Comparison of ENCODE assay signal across 8 cellular contexts in the genomic region with DNA sequence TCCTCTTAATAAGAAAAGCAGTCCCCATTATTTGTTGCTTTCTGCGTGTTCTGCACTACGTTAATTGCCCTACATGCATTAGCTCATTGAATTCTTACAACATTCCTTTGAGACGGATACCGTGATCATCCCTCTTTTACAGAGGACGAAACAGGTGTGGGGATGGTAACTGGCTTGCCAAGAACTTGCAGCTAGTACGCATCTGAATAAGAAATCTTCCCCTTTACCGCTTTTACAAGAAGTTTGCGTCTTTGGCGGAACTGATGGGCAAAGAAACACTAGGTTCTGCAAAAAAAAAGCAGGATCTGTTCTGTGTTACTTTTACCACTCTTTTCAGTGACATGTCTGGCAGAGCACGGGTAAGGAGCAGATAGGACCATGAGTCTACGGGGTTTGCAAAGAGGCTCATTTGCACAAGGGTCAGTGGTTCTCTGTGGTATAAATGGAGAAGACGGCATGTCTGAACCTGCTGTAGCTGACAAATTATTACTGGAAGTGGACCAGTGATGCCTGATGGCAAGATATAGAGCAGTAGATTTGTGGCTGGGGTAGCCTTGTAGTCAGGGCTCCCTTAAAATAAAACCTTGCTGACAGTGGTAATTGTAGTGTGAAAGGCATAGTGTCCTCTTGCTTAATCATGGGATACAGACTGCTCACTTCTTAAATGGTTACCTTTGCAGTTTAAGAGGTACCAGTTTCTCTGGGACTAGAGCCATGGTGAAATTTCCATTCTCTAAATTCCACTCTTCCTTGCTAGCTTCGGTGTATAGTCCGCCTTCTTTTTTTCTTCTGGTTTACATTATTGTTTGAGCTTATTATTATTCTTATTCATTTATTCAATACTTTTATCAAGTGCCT. TPM values are rescaled to one million over a fixed set of nuclear protein-coding genes. Genes with fewer than 3 reads are reported as not detected.
DNase-seq lines count a peak whose midpoint lies in the region; ATAC-seq and TF ChIP-seq lines count a peak whose summit lies in the region.

No MANE protein-coding gene starts in this region.

- ATAC-seq in activated CD4-positive, CD25-positive, alpha-beta regulatory T cell treated with anti-CD3 and anti-CD28 coated beads, Interleukin-2, amount 50 U/mL, for 24 hours, result no peak

- H3K27me3 Mint-ChIP-seq in chondrocyte (ENCODE audit: low read depth), result no peaks in the 10 kb centered on the region

- TF ChIP-seq CTCF in GM13977 (IDR thresholded peaks at IDR 0.05; ENCODE audit: extremely low read depth, insufficient read depth, missing control alignments) (no peak), chondrocyte (IDR thresholded peaks at IDR 0.05) (no peak)

- DNase-seq in GM13977 (ENCODE audit: low spot score) (peak; percentile 42), NCI-H748 (lab: John Stamatoyannopoulos, UW; ENCODE audit: unreplicated experiment) (peak; percentile 28), chondrocyte (ENCODE audit: low spot score) (no peak), NCI-H2171 treated with DMSO at 0.1 percent for 48 hours (lab: John Stamatoyannopoulos, UW) (no peak), posterior vena cava (ENCODE audit: low spot score) (no peak), NCI-H82 treated with DMSO at 0.1 percent for 48 hours (lab: John Stamatoyannopoulos, UW; ENCODE audit: unreplicated experiment) (no peak)

- H3K27ac Mint-ChIP-seq in chondrocyte (ENCODE audit: unreplicated experiment), result peak overlapping the region; percentile 80

- peak overlapping the region; percentile 86 for H3K4me3 ChIP-seq in mononuclear cell (ENCODE audit: low read length)

- peaks cover 1% of the 10 kb centered on the region for H3K36me3 Mint-ChIP-seq in chondrocyte (ENCODE audit: low read depth)

- peak overlapping the region; percentile 98 for H3K4me3 Mint-ChIP-seq in chondrocyte (ENCODE audit: unreplicated experiment)

- intact Hi-C loops in posterior vena cava (cut with DNase I), result no loop called here

- in situ Hi-C loops in GM13977 (cut with MboI; ENCODE audit: low pct_unique_long_range_greater_than_20kb, low sequenced_read_pairs, unreplicated experiment), result no loop called here

- peaks cover 31% of the 10 kb centered on the region for H3K4me1 Mint-ChIP-seq in chondrocyte (ENCODE audit: low read depth)

- no peaks in the 10 kb centered on the region for H3K9me3 Mint-ChIP-seq in chondrocyte (ENCODE audit: low read depth)

- peaks cover 41% of the 10 kb centered on the region for H3K4me1 ChIP-seq in mononuclear cell (ENCODE audit: insufficient read depth, low read length)

- no peaks in the 10 kb centered on the region for H3K9me3 ChIP-seq in mononuclear cell (ENCODE audit: low read depth, low read length)

- no peaks in the 10 kb centered on the region for H3K27me3 ChIP-seq in mononuclear cell (ENCODE audit: insufficient read depth, low read length)

RNA-seq across cellular contexts. Expression of gene CCP110, which starts 1.4 kb away (rescaled TPM):
- total RNA-seq in chondrocyte (7.0 to 14.9 TPM (median 10.9 TPM) in 3 replicates), mononuclear cell (12.9 TPM), posterior vena cava (10 to 100 TPM; 16.1 to 19.2 TPM)

RNA-seq across cellular contexts. Expression of gene GDE1, which starts 3.2 kb away (rescaled TPM):
- total RNA-seq in chondrocyte, result 71.1 to 76.2 TPM (median 72.0 TPM) in 3 replicates
- total RNA-seq in mononuclear cell, result 53.1 TPM
- 10 to 100 TPM; 47.0 to 53.5 TPM for total RNA-seq in posterior vena cava

RNA-seq across cellular contexts. Expression of gene VPS35L, which starts 30.4 kb away (rescaled TPM):
- 68.7 to 83.4 TPM (median 73.6 TPM) in 3 replicates for total RNA-seq in chondrocyte
- total RNA-seq in mononuclear cell, result 29.4 TPM
- 10 to 100 TPM; 51.1 to 53.1 TPM for total RNA-seq in posterior vena cava

Comparison
In these comparisons a context has a peak if more than half of its experiments do, and no peak if none do; other contexts are left out.
1. DNase-seq: peak in GM13977 (single experiment) and NCI-H748 (single experiment); none in chondrocyte (single experiment), NCI-H2171 treated with DMSO at 0.1 percent for 48 hours (single experiment), posterior vena cava (single experiment) and NCI-H82 treated with DMSO at 0.1 percent for 48 hours (single experiment).